ENCODE assay signal across 1 cellular context in genomic region chr1:184425449-184426277, GRCh38.
TF ChIP-seq lines count a peak whose summit lies in the region.

No MANE protein-coding gene starts in this region.

TF ChIP-seq in endothelial cell of umbilical vein, 7 proteins besides CTCF, POLR2A, EP300 and RAD21:
- peak; percentile 71 for TF ChIP-seq GATA2 (IDR thresholded peaks at IDR 0.05; ENCODE audit: insufficient read depth, insufficient read length, low read depth, low read length)
- no peak for TF ChIP-seq MYC (IDR thresholded peaks at IDR 0.05; ENCODE audit: low read depth, low read length)
- TF ChIP-seq MAX (IDR thresholded peaks at IDR 0.05; ENCODE audit: insufficient read depth, insufficient read length), result no peak
